In genomic region chr6:15066433-15067337, GRCh38 we compare ENCODE assay signal across 9 cellular contexts.
A peak's percentile ranks its signal among the peaks of the same experiment; 100 is the strongest.
DNase-seq lines count a peak whose midpoint lies in the region; ATAC-seq and TF ChIP-seq lines count a peak whose summit lies in the region.
"Had no signal": no experiment of that assay in that cellular context is flagged by ENCODE, and none has a peak within 500 bp of the region (broad histone marks: within the 10 kb centered on the region; RNA-seq: fewer than 3 reads in every experiment).

No MANE protein-coding gene starts in this region.

- H3K9ac ChIP-seq in BLaER1 treated with 17β-estradiol and CSF1 and Interleukin-3, amounts not matched to agents 10 nM and 100 nM, result peak overlapping the region in 9 of 11 experiments; percentile 6 to 78 (median 66); a peak in 14 of 22 replicates

- H3K9me3 ChIP-seq in BLaER1 treated with 17β-estradiol and CSF1 and Interleukin-3, amounts not matched to agents 10 nM and 100 nM (replicated peaks in 1 of 11), result peaks cover 0 to 19% (median 11%) of the 10 kb centered on the region in 11 experiments; a peak in 14 of 22 replicates
- no peaks in the 10 kb centered on the region for H3K9me3 ChIP-seq in Peyer's patch

- no peaks in the 10 kb centered on the region for H3K36me3 ChIP-seq in BLaER1 treated with 17β-estradiol and CSF1 and Interleukin-3, amounts not matched to agents 10 nM and 100 nM
- no peaks in the 10 kb centered on the region for H3K36me3 ChIP-seq in Peyer's patch

- H3K4me2 ChIP-seq in BLaER1 treated with 17β-estradiol and CSF1 and Interleukin-3, amounts not matched to agents 10 nM and 100 nM, result peak overlapping the region in 10 of 11 experiments; percentile 8 to 86 (median 73); a peak in 19 of 22 replicates

- peak in 1 of 3 donors; percentile 56 for DNase-seq in Peyer's patch
- DNase-seq in fibroblast of mammary gland (ENCODE audit: low read depth), result peak; percentile 96
- peak; percentile 32 for DNase-seq in omental fat pad (ENCODE audit: low spot score)
- no peak for DNase-seq in NCI-H1930 (lab: John Stamatoyannopoulos, UW)
- no peak for DNase-seq in GM10266 (ENCODE audit: extremely low spot score)
- DNase-seq in stimulated activated naive CD8-positive, alpha-beta T cell treated with anti-CD3 and anti-CD28 coated beads, Interleukin-15, Interleukin-2, amounts not matched to agents 100 U/mL and 50 U/mL, for 24 hours, result no peak
- DNase-seq: NCI-H446 had no signal

- TF ChIP-seq POLR2A in Peyer's patch (IDR thresholded peaks at IDR 0.05), result no peak

- peak overlapping the region in 10 of 11 experiments; percentile 59 to 97 (median 82); a peak in 20 of 22 replicates for H3K27ac ChIP-seq in BLaER1 treated with 17β-estradiol and CSF1 and Interleukin-3, amounts not matched to agents 10 nM and 100 nM
- peak overlapping the region in 3 of 4 donors; percentile 2 to 41 (median 4) for H3K27ac ChIP-seq in Peyer's patch

- TF ChIP-seq CTCF in Peyer's patch (IDR thresholded peaks at IDR 0.05), result no peak
- no peak for TF ChIP-seq CTCF in fibroblast of mammary gland (conservative IDR thresholded peaks at IDR 0.05; ENCODE audit: control insufficient read depth, insufficient read depth, low read depth, low read length)
- TF ChIP-seq CTCF in omental fat pad (IDR thresholded peaks at IDR 0.05), result no peak
- no peak for TF ChIP-seq CTCF in GM10266 (IDR thresholded peaks at IDR 0.05; ENCODE audit: control insufficient read depth, insufficient read depth, low read depth, missing control alignments)

- no peaks in the 10 kb centered on the region for H4K20me1 ChIP-seq in BLaER1 treated with 17β-estradiol and CSF1 and Interleukin-3, amounts not matched to agents 10 nM and 100 nM

- H3K4me1 ChIP-seq in BLaER1 treated with 17β-estradiol and CSF1 and Interleukin-3, amounts not matched to agents 10 nM and 100 nM, result peaks cover 0 to 77% (median 39%) of the 10 kb centered on the region in 10 experiments; a peak in 17 of 20 replicates
- no peaks in the 10 kb centered on the region for H3K4me1 ChIP-seq in Peyer's patch

- peak overlapping the region in 2 of 10 experiments; percentile 19 to 29; a peak in 4 of 20 replicates for H3K4me3 ChIP-seq in BLaER1 treated with 17β-estradiol and CSF1 and Interleukin-3, amounts not matched to agents 10 nM and 100 nM
- H3K4me3 ChIP-seq in Peyer's patch (no peak overlapping the region), fibroblast of mammary gland (ENCODE audit: control insufficient read depth, low read depth, low read length) (no peak overlapping the region)

- no peaks in the 10 kb centered on the region for H3K27me3 ChIP-seq in BLaER1 treated with 17β-estradiol and CSF1 and Interleukin-3, amounts not matched to agents 10 nM and 100 nM
- H3K27me3 ChIP-seq in Peyer's patch, result no peaks in the 10 kb centered on the region

- ATAC-seq in omental fat pad (ENCODE audit: low FRiP score), result peak; percentile 78
- ATAC-seq in HG03520 (IDR thresholded peaks at IDR 0.05; ENCODE audit: unreplicated experiment), result no peak
- no peak for ATAC-seq in stimulated activated naive CD8-positive, alpha-beta T cell treated with anti-CD3 and anti-CD28 coated beads, Interleukin-15, Interleukin-2, amounts not matched to agents 100 U/mL and 50 U/mL, for 24 hours

Comparison
In these comparisons a context has a peak if more than half of its experiments do, and no peak if none do; other contexts are left out.
1. DNase-seq: peak in fibroblast of mammary gland (single experiment) and omental fat pad (single experiment); none in NCI-H1930 (0 of 2), GM10266 (single experiment) and stimulated activated naive CD8-positive, alpha-beta T cell treated with anti-CD3 and anti-CD28 coated beads, Interleukin-15, Interleukin-2, amounts not matched to agents 100 U/mL and 50 U/mL, for 24 hours (single experiment).